In genomic region chr20:11098888-11099287, GRCh38 we compare ENCODE assay signal across 20 cellular contexts.
DNase-seq lines count a peak whose midpoint lies in the region; ATAC-seq, FAIRE-seq and TF ChIP-seq lines count a peak whose summit lies in the region.
"Had no signal": no experiment of that assay in that cellular context is flagged by ENCODE, and none has a peak within 500 bp of the region (broad histone marks: within the 10 kb centered on the region; RNA-seq: fewer than 3 reads in every experiment).

No MANE protein-coding gene starts in this region.

- no peak overlapping the region for H3K56ac ChIP-seq in H9 (ENCODE audit: insufficient read length, low read depth, low read length)

- H3K4me2 ChIP-seq in H9 (ENCODE audit: insufficient read depth, insufficient read length, low read length) (no peak overlapping the region), hepatocyte (no peak overlapping the region)

- no peak overlapping the region for H2BK20ac ChIP-seq in H9 (ENCODE audit: low read depth, low read length, poor library complexity, severe bottlenecking)

- H3K23me2 ChIP-seq in H9 (ENCODE audit: insufficient read length, low read depth, low read length, poor library complexity, severe bottlenecking), result no peaks in the 10 kb centered on the region

- no peak overlapping the region for H3K4ac ChIP-seq in H9 (ENCODE audit: low read depth, low read length)

- no peaks in the 10 kb centered on the region for H3K79me1 ChIP-seq in H9 (ENCODE audit: insufficient read depth, low read depth, low read length, poor library complexity, severe bottlenecking)

- H4K5ac ChIP-seq in H9 (ENCODE audit: insufficient read length, low read depth, low read length), result no peak overlapping the region

- FAIRE-seq in D721Med (lab: Jason Lieb, UNC), result no peak
- FAIRE-seq: islet of Langerhans had no signal

- no peak overlapping the region for H2AK5ac ChIP-seq in H9 (ENCODE audit: insufficient read length, low read length)

- H3K79me2 ChIP-seq in H9 (ENCODE audit: insufficient read depth, low read length), result no peaks in the 10 kb centered on the region
- no peaks in the 10 kb centered on the region for H3K79me2 ChIP-seq in hepatocyte

- H3K9me3 ChIP-seq in A673 (ENCODE audit: low read depth, low read length, poor library complexity, severe bottlenecking) (no peaks in the 10 kb centered on the region), H9 (ENCODE audit: control insufficient read depth, low read depth, low read length) (no peaks in the 10 kb centered on the region), WERI-Rb-1 (ENCODE audit: severe bottlenecking) (no peaks in the 10 kb centered on the region), hepatocyte (ENCODE audit: low read depth) (no peaks in the 10 kb centered on the region)
- H3K9me3 ChIP-seq in effector memory CD4-positive, alpha-beta T cell (ENCODE audit: control insufficient read depth, low read length), result no peaks in the 10 kb centered on the region
- H3K9me3 ChIP-seq: uterus had no signal

- TF ChIP-seq CTCF in A673 (conservative IDR thresholded peaks at IDR 0.05; ENCODE audit: low read depth, low read length) (peak; percentile 43), H9 (conservative IDR thresholded peaks at IDR 0.05) (peak; percentile 44; the same call in 2 of the 3 replicates), WERI-Rb-1 (IDR thresholded peaks at IDR 0.05; ENCODE audit: low read depth, low read length) (0 out of 2 replicates have a peak, but pooled peaks have one; percentile 18), hepatocyte (IDR thresholded peaks at IDR 0.05; ENCODE audit: poor library complexity) (peak; percentile 11), D721Med (IDR thresholded peaks at IDR 0.05; ENCODE audit: insufficient read depth, missing control alignments) (no peak)

- peaks cover 39% of the 10 kb centered on the region for H3K27me3 ChIP-seq in A673 (replicated peaks; ENCODE audit: insufficient read depth, low read depth, low read length, poor library complexity)
- H3K27me3 ChIP-seq in H9 (ENCODE audit: insufficient read depth, low read length), result no peaks in the 10 kb centered on the region
- no peaks in the 10 kb centered on the region for H3K27me3 ChIP-seq in WERI-Rb-1 (ENCODE audit: insufficient read depth, low read depth, severe bottlenecking)
- H3K27me3 ChIP-seq in hepatocyte, result no peaks in the 10 kb centered on the region
- no peaks in the 10 kb centered on the region for H3K27me3 ChIP-seq in effector memory CD4-positive, alpha-beta T cell (replicated peaks; ENCODE audit: control insufficient read depth, insufficient read depth, low read length, poor library complexity, severe bottlenecking)
- H3K27me3 ChIP-seq: uterus had no signal

- no peak overlapping the region for H3K9ac ChIP-seq in H9 (ENCODE audit: extremely low read depth, insufficient read length, low read length)

- H3K4me1 ChIP-seq in A673 (ENCODE audit: insufficient read depth, low read length, poor library complexity, severe bottlenecking) (no peaks in the 10 kb centered on the region), H9 (ENCODE audit: insufficient read depth, low read length) (0 out of 2 replicates have a peak, but pooled peaks cover 2% of the 10 kb centered on the region), hepatocyte (ENCODE audit: insufficient read depth) (no peaks in the 10 kb centered on the region)
- H3K4me1 ChIP-seq in effector memory CD4-positive, alpha-beta T cell (ENCODE audit: control insufficient read depth, insufficient read depth, low read length, poor library complexity, severe bottlenecking), result no peaks in the 10 kb centered on the region
- H3K4me1 ChIP-seq: uterus had no signal

- H3K4me3 ChIP-seq in A673 (ENCODE audit: low read depth, low read length, poor library complexity, severe bottlenecking), result no peak overlapping the region
- no peak overlapping the region for H3K4me3 ChIP-seq in WERI-Rb-1 (ENCODE audit: low read depth, low read length)
- H3K4me3 ChIP-seq in hepatocyte, result no peak overlapping the region
- no peak overlapping the region for H3K4me3 ChIP-seq in effector memory CD4-positive, alpha-beta T cell (ENCODE audit: insufficient read depth, low read depth, low read length, poor library complexity, severe bottlenecking)
- H3K4me3 ChIP-seq: uterus had no signal

- no peak overlapping the region for H2BK120ac ChIP-seq in H9 (ENCODE audit: low read depth, low read length, poor library complexity, severe bottlenecking)

- no TSS peak for BruUV-seq in A673 (replicated peaks; lab: Mats Ljungman, UMichigan)

- CTCF ChIA-PET in A673 (lab: Charles Lee), result no interaction called here
- CTCF ChIA-PET in activated CD8-positive, alpha-beta T cell treated with anti-CD3 and anti-CD28 coated beads, Interleukin-2, amount 10 ng/mL, durations not matched to agents 7 days and 5 days (lab: Charles Lee), result no interaction called here

- no peak overlapping the region for H3K18ac ChIP-seq in H9 (ENCODE audit: insufficient read length, low read depth, low read length)

- WGBS in H9 (ENCODE audit: extremely low coverage, insufficient read length, low lambda C conversion rate), result no CpG with 5 or more reads among the region's 1 CpG
- WGBS in hepatocyte (ENCODE audit: low lambda C conversion rate, missing lambda C conversion rate), result 48% methylated on average over 1 of the region's 1 CpG

- H3K36me3 ChIP-seq in A673 (ENCODE audit: insufficient read depth, low read length, poor library complexity, severe bottlenecking) (no peaks in the 10 kb centered on the region), WERI-Rb-1 (no peaks in the 10 kb centered on the region), hepatocyte (replicated peaks; ENCODE audit: insufficient read depth, low read depth) (no peaks in the 10 kb centered on the region)
- no peaks in the 10 kb centered on the region for H3K36me3 ChIP-seq in effector memory CD4-positive, alpha-beta T cell (ENCODE audit: control insufficient read depth, insufficient read depth, low read length)
- H3K36me3 ChIP-seq: uterus had no signal

- H4K8ac ChIP-seq in H9 (replicated peaks; ENCODE audit: insufficient read length, low read depth, low read length), result no peak overlapping the region

- no peak overlapping the region for H3T11ph ChIP-seq in H9 (ENCODE audit: low read length)

- DNase-seq in A673 (ENCODE audit: low spot score), result no peak
- no peak for DNase-seq in H9
- peak; percentile 15 for DNase-seq in WERI-Rb-1
- no peak for DNase-seq in hepatocyte (ENCODE audit: low spot score)
- no peak for DNase-seq in GDM1 (lab: John Stamatoyannopoulos, UW)
- no peak for DNase-seq in D721Med (ENCODE audit: insufficient read length, low spot score)
- DNase-seq in effector memory CD4-positive, alpha-beta T cell, result no peak
- DNase-seq in activated CD8-positive, alpha-beta T cell treated with anti-CD3 and anti-CD28 coated beads, Interleukin-2, amount 10 ng/mL, durations not matched to agents 7 days and 5 days, result no peak
- DNase-seq: activated CD4-positive, alpha-beta T cell treated with anti-CD3 and anti-CD28 coated beads for 36 hours; activated T-cell treated with anti-CD3 and anti-CD28 coated beads, Interleukin-2, amount 50 U/mL, for 4 hours; DND-41; Karpas-422; naive thymus-derived CD4-positive, alpha-beta T cell; NCI-H1930; stimulated activated CD4-positive, alpha-beta T cell treated with anti-CD3 and anti-CD28 coated beads, Interleukin-4, amount 100 ng/mL, for 1 hour; T-cell; uterus had no signal

- H3K4me1 Mint-ChIP-seq in H9, result peaks cover 5% of the 10 kb centered on the region in 2 experiments
- H3K4me1 Mint-ChIP-seq in activated CD8-positive, alpha-beta T cell treated with anti-CD3 and anti-CD28 coated beads, Interleukin-2, amount 10 ng/mL, durations not matched to agents 7 days and 5 days (ENCODE audit: low read depth), result no peaks in the 10 kb centered on the region
- H3K4me1 Mint-ChIP-seq: activated CD4-positive, alpha-beta T cell treated with anti-CD3 and anti-CD28 coated beads for 36 hours; B cell; naive thymus-derived CD4-positive, alpha-beta T cell; stimulated activated memory B cell treated with anti-CD40 and anti-IgM and Interleukin-4, amounts not matched to agents 10 μg/mL and 1 μg/mL and 100 μg/mL, for 72 hours; T-cell had no signal

- H3K4me3 Mint-ChIP-seq in H9, result no peak overlapping the region
- no peak overlapping the region for H3K4me3 Mint-ChIP-seq in activated CD8-positive, alpha-beta T cell treated with anti-CD3 and anti-CD28 coated beads, Interleukin-2, amount 10 ng/mL, durations not matched to agents 7 days and 5 days
- H3K4me3 Mint-ChIP-seq: activated CD4-positive, alpha-beta T cell treated with anti-CD3 and anti-CD28 coated beads for 36 hours; activated T-cell treated with anti-CD3 and anti-CD28 coated beads, Interleukin-2, amount 50 U/mL, for 4 hours; B cell; naive thymus-derived CD4-positive, alpha-beta T cell; stimulated activated memory B cell treated with anti-CD40 and anti-IgM and Interleukin-4, amounts not matched to agents 10 μg/mL and 1 μg/mL and 100 μg/mL, for 72 hours; T-cell had no signal

- H3K27me3 Mint-ChIP-seq in H9 (ENCODE audit: low read depth), result no peaks in the 10 kb centered on the region
- H3K27me3 Mint-ChIP-seq in activated CD8-positive, alpha-beta T cell treated with anti-CD3 and anti-CD28 coated beads, Interleukin-2, amount 10 ng/mL, durations not matched to agents 7 days and 5 days (ENCODE audit: low read depth), result no peaks in the 10 kb centered on the region
- H3K27me3 Mint-ChIP-seq: activated CD4-positive, alpha-beta T cell treated with anti-CD3 and anti-CD28 coated beads for 36 hours; B cell; naive thymus-derived CD4-positive, alpha-beta T cell; stimulated activated memory B cell treated with anti-CD40 and anti-IgM and Interleukin-4, amounts not matched to agents 10 μg/mL and 1 μg/mL and 100 μg/mL, for 72 hours; T-cell had no signal

- H3K9me3 Mint-ChIP-seq in H9, result no peaks in the 10 kb centered on the region; a peak in 3 of 5 replicates
- H3K9me3 Mint-ChIP-seq in activated CD8-positive, alpha-beta T cell treated with anti-CD3 and anti-CD28 coated beads, Interleukin-2, amount 10 ng/mL, durations not matched to agents 7 days and 5 days (ENCODE audit: insufficient read depth), result peaks cover 10% of the 10 kb centered on the region

- no peak overlapping the region for H4K91ac ChIP-seq in H9 (ENCODE audit: insufficient read length, low read depth, low read length)

- intact Hi-C loops in A673 (cut with micrococcal nuclease; ENCODE audit: unreplicated experiment), result no loop called here

- H3K27ac Mint-ChIP-seq in H9, result no peak overlapping the region
- no peak overlapping the region for H3K27ac Mint-ChIP-seq in activated CD8-positive, alpha-beta T cell treated with anti-CD3 and anti-CD28 coated beads, Interleukin-2, amount 10 ng/mL, durations not matched to agents 7 days and 5 days
- H3K27ac Mint-ChIP-seq: activated CD4-positive, alpha-beta T cell treated with anti-CD3 and anti-CD28 coated beads for 36 hours; B cell; naive thymus-derived CD4-positive, alpha-beta T cell; stimulated activated memory B cell treated with anti-CD40 and anti-IgM and Interleukin-4, amounts not matched to agents 10 μg/mL and 1 μg/mL and 100 μg/mL, for 72 hours; T-cell had no signal

- POLR2A ChIA-PET in A673 (lab: Charles Lee; ENCODE audit: low non-redundant PET), result no interaction called here
- POLR2A ChIA-PET in activated CD8-positive, alpha-beta T cell treated with anti-CD3 and anti-CD28 coated beads, Interleukin-2, amount 10 ng/mL, durations not matched to agents 7 days and 5 days (lab: Charles Lee), result no interaction called here

- H3K9me2 ChIP-seq in hepatocyte (replicated peaks; ENCODE audit: insufficient read depth), result no peaks in the 10 kb centered on the region

- ATAC-seq in activated CD8-positive, alpha-beta T cell treated with anti-CD3 and anti-CD28 coated beads, Interleukin-2, amount 10 ng/mL, durations not matched to agents 7 days and 5 days, result no peak
- ATAC-seq: activated CD4-positive, alpha-beta T cell treated with anti-CD3 and anti-CD28 coated beads for 36 hours; activated T-cell treated with anti-CD3 and anti-CD28 coated beads, Interleukin-2, amount 50 U/mL, for 4 hours; naive thymus-derived CD4-positive, alpha-beta T cell; stimulated activated memory B cell treated with anti-CD40 and anti-IgM and Interleukin-4, amounts not matched to agents 10 μg/mL and 1 μg/mL and 100 μg/mL, for 72 hours; T-cell had no signal

- no peak overlapping the region for H3K14ac ChIP-seq in H9 (ENCODE audit: insufficient read depth, low read length)

- no peaks in the 10 kb centered on the region for H4K20me1 ChIP-seq in H9 (ENCODE audit: control insufficient read depth, insufficient read depth, insufficient read length)
- no peaks in the 10 kb centered on the region for H4K20me1 ChIP-seq in hepatocyte (ENCODE audit: insufficient read depth, poor library complexity, severe bottlenecking)

- no peaks in the 10 kb centered on the region; a peak in 1 of 7 replicates for H3K36me3 Mint-ChIP-seq in H9 (ENCODE audit: insufficient read depth in 1 of 3, low read depth in 3 of 3)
- H3K36me3 Mint-ChIP-seq in activated CD8-positive, alpha-beta T cell treated with anti-CD3 and anti-CD28 coated beads, Interleukin-2, amount 10 ng/mL, durations not matched to agents 7 days and 5 days (ENCODE audit: low read depth), result no peaks in the 10 kb centered on the region
- H3K36me3 Mint-ChIP-seq: stimulated activated memory B cell treated with anti-CD40 and anti-IgM and Interleukin-4, amounts not matched to agents 10 μg/mL and 1 μg/mL and 100 μg/mL, for 72 hours; T-cell had no signal

- no peak overlapping the region for H2BK12ac ChIP-seq in H9 (ENCODE audit: insufficient read length, low read depth, low read length)

- no peak overlapping the region for H2BK5ac ChIP-seq in H9 (ENCODE audit: insufficient read length, low read length)

- no peak overlapping the region for H2AFZ ChIP-seq in H9 (ENCODE audit: low read length)
- no peak overlapping the region for H2AFZ ChIP-seq in hepatocyte

- no peak overlapping the region for H3K27ac ChIP-seq in A673 (ENCODE audit: low read depth, low read length, poor library complexity, severe bottlenecking)
- no peak overlapping the region for H3K27ac ChIP-seq in H9 (ENCODE audit: insufficient read length, low read depth, low read length)
- H3K27ac ChIP-seq in WERI-Rb-1, result no peak overlapping the region
- H3K27ac ChIP-seq in hepatocyte, result no peak overlapping the region
- H3K27ac ChIP-seq in effector memory CD4-positive, alpha-beta T cell (ENCODE audit: insufficient read depth, low read length, poor library complexity, severe bottlenecking), result no peak overlapping the region
- H3K27ac ChIP-seq: uterus had no signal

- no peak overlapping the region for H2BK15ac ChIP-seq in H9 (ENCODE audit: low read depth, low read length)

- no peak overlapping the region for H3K23ac ChIP-seq in H9 (ENCODE audit: insufficient read length, low read depth, low read length)
